Comparison of ENCODE assay signal across 1 cellular context in the genomic region with DNA sequence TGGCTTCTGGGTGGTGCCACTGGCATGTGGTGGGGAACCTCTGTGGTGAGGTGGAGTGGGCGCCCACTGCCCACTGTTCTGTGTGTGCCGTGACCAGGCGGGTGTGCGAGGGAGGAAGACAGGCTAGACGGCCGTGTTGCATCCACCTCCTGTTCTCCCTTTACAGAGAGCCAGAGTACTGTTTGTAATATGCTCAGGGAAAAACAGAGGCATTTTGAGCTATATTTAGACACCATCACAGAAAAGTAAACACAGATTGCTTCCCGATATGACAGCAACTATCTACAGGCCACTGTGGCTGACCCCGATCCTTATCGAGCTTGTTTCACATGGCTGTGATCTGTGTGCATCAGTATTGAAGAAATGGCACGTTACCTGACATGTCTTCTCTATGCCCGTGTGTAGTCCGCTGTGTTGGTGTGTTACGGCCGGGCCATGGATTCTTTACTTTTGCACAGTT.
TF ChIP-seq lines count a peak whose summit lies in the region.

No MANE protein-coding gene starts in this region.

TF ChIP-seq in WTC11, 78 proteins besides CTCF, POLR2A, EP300 and RAD21 (continued from another document):
- TF ChIP-seq, protein P1, sequence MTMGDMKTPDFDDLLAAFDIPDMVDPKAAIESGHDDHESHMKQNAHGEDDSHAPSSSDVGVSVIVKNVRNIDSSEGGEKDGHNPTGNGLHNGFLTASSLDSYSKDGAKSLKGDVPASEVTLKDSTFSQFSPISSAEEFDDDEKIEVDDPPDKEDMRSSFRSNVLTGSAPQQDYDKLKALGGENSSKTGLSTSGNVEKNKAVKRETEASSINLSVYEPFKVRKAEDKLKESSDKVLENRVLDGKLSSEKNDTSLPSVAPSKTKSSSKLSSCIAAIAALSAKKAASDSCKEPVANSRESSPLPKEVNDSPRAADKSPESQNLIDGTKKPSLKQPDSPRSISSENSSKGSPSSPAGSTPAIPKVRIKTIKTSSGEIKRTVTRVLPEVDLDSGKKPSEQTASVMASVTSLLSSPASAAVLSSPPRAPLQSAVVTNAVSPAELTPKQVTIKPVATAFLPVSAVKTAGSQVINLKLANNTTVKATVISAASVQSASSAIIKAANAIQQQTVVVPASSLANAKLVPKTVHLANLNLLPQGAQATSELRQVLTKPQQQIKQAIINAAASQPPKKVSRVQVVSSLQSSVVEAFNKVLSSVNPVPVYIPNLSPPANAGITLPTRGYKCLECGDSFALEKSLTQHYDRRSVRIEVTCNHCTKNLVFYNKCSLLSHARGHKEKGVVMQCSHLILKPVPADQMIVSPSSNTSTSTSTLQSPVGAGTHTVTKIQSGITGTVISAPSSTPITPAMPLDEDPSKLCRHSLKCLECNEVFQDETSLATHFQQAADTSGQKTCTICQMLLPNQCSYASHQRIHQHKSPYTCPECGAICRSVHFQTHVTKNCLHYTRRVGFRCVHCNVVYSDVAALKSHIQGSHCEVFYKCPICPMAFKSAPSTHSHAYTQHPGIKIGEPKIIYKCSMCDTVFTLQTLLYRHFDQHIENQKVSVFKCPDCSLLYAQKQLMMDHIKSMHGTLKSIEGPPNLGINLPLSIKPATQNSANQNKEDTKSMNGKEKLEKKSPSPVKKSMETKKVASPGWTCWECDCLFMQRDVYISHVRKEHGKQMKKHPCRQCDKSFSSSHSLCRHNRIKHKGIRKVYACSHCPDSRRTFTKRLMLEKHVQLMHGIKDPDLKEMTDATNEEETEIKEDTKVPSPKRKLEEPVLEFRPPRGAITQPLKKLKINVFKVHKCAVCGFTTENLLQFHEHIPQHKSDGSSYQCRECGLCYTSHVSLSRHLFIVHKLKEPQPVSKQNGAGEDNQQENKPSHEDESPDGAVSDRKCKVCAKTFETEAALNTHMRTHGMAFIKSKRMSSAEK (CRISPR knock-in tag; IDR thresholded peaks at IDR 0.05; ENCODE audit: borderline replicate concordance) = no peak
- TF ChIP-seq ZNF232 (CRISPR knock-in tag; IDR thresholded peaks at IDR 0.05) = no peak
